In the genomic region with DNA sequence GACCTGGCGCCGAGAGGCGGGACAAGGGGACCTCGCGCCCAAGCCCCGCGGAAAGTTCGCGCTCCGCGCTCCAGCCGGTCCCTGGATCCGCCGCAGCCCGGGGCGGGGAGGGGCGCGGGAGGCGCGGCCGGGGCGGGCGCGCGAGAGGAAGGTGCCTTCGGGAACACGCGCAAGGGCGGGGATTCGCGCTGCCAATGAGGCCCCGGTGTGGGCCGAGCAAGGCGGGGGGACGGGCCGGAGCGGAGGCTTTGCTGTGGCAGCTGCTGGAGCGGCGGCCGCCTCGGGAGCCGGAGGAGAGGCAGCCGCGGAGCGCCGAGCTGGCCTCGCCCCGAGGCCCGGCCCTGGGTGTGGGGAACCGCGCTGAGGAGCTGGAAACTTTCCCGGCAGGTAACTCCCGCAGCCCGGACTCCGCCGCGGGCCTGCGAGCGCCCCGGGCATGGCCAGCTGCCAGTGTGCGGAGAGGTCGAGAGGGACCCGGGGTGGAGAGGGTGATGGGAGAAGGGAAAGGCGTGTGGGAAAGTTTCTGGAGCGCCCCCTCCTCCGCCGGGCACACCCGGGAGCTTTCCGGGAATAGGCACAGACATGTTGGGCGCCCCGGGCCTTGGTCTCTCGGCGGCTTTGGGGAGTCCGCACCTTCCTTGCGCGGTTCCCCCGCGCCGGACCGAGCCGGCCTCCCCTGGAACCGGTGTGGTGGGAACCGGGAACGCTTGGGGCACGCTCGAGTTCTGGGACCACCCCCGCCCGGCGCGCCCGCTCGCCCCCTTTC, we compare ENCODE assay signal across 8 cellular contexts. TPM values are rescaled to one million over a fixed set of nuclear protein-coding genes. Genes with fewer than 3 reads are reported as not detected.
A peak's percentile ranks its signal among the peaks of the same experiment; 100 is the strongest.
DNase-seq lines count a peak whose midpoint lies in the region; ATAC-seq and TF ChIP-seq lines count a peak whose summit lies in the region.

A gene (plus strand): TSS at position 245 of the 766 bp plus-strand sequence. CDS start 97,271 bp downstream, outside the sequence.

- peak within 1 kb of the TSS; percentile 89 for H3K9ac ChIP-seq in adipocyte (ENCODE audit: low read length)

- intact Hi-C loops in Right ventricle myocardium inferior (cut with DNase I) (loop anchor here (1.0 to 5.0 kb wide), 3 partner anchors 62 to 150 kb away; no protein-coding TSS in a partner anchor), upper lobe of right lung (cut with DNase I) (no loop called here)

- TF ChIP-seq CTCF in osteoblast (IDR thresholded peaks at IDR 0.05; ENCODE audit: extremely low read depth, low read depth, low read length) (no peak), upper lobe of right lung (IDR thresholded peaks at IDR 0.05) (no peak)

- H3K4me1 ChIP-seq in SJCRH30, result peaks cover 18% of the 10 kb centered on the region
- peaks cover 17% of the 10 kb centered on the region for H3K4me1 ChIP-seq in adipocyte (ENCODE audit: control insufficient read depth, insufficient read depth, low read length)
- peaks cover 15% of the 10 kb centered on the region for H3K4me1 ChIP-seq in osteoblast (ENCODE audit: insufficient read depth, low read length)
- H3K4me1 ChIP-seq in upper lobe of right lung, result peaks cover 31% of the 10 kb centered on the region

- peaks cover 21% of the 10 kb centered on the region for H4K20me1 ChIP-seq in osteoblast (ENCODE audit: insufficient read depth, low read length)

- peaks cover 44% of the 10 kb centered on the region for H3K79me2 ChIP-seq in osteoblast (ENCODE audit: insufficient read depth, low read length)

- ATAC-seq in Right ventricle myocardium inferior (peak; percentile 98), upper lobe of right lung (peak; percentile 97)

- DNase-seq in GM04504 (ENCODE audit: low read depth), result peak; percentile 87
- DNase-seq in HCEC 1CT, result peak; percentile 95
- DNase-seq in MG63, result peak; percentile 97
- peak; percentile 94 to 95 for DNase-seq in SJCRH30
- DNase-seq in adipocyte (ENCODE audit: low read depth), result peak; percentile 98
- DNase-seq in Right ventricle myocardium inferior (ENCODE audit: missing footprints), result peak; percentile 94
- DNase-seq in osteoblast (ENCODE audit: insufficient read length, low spot score, missing footprints), result peak; percentile 98
- DNase-seq in upper lobe of right lung, result peak; percentile 97

- no peaks in the 10 kb centered on the region for H3K36me3 ChIP-seq in MG63
- H3K36me3 ChIP-seq in SJCRH30, result no peaks in the 10 kb centered on the region
- H3K36me3 ChIP-seq in adipocyte (ENCODE audit: control insufficient read depth, insufficient read depth, low read length, severe bottlenecking), result no peaks in the 10 kb centered on the region
- H3K36me3 ChIP-seq in osteoblast (ENCODE audit: insufficient read depth, low read length), result no peaks in the 10 kb centered on the region
- no peaks in the 10 kb centered on the region for H3K36me3 ChIP-seq in upper lobe of right lung

- H3K27ac ChIP-seq in SJCRH30 (peak within 1 kb of the TSS; percentile 76), osteoblast (ENCODE audit: low read depth, low read length) (peak within 1 kb of the TSS; percentile 74), upper lobe of right lung (peak within 1 kb of the TSS; percentile 89)

- H2AFZ ChIP-seq in osteoblast (ENCODE audit: low read length), result peak within 1 kb of the TSS; percentile 87

- H3K27me3 ChIP-seq in MG63, result no peaks in the 10 kb centered on the region
- no peaks in the 10 kb centered on the region for H3K27me3 ChIP-seq in SJCRH30
- no peaks in the 10 kb centered on the region for H3K27me3 ChIP-seq in adipocyte (replicated peaks; ENCODE audit: control insufficient read depth, insufficient read depth, low read length)
- H3K27me3 ChIP-seq in osteoblast (ENCODE audit: insufficient read depth, low read length), result no peaks in the 10 kb centered on the region
- H3K27me3 ChIP-seq in upper lobe of right lung, result no peaks in the 10 kb centered on the region

- H3K9me3 ChIP-seq in MG63 (no peaks in the 10 kb centered on the region), SJCRH30 (replicated peaks) (no peaks in the 10 kb centered on the region), adipocyte (ENCODE audit: control insufficient read depth, low read length) (no peaks in the 10 kb centered on the region), osteoblast (ENCODE audit: low read depth, low read length) (no peaks in the 10 kb centered on the region), upper lobe of right lung (no peaks in the 10 kb centered on the region)

- H3K4me3 ChIP-seq in MG63 (peak within 1 kb of the TSS; percentile 84), SJCRH30 (peak within 1 kb of the TSS; percentile 81), adipocyte (ENCODE audit: low read length) (peak within 1 kb of the TSS; percentile 94), osteoblast (ENCODE audit: insufficient read depth, low read length) (peak within 1 kb of the TSS; percentile 82), upper lobe of right lung (peak within 1 kb of the TSS; percentile 77)

- H3K4me2 ChIP-seq in osteoblast (ENCODE audit: insufficient read depth, low read length), result peak within 1 kb of the TSS; percentile 95

RNA-seq across cellular contexts. Expression of the gene that starts here (rescaled TPM):
- total RNA-seq in MG63 (2014; rRNA removed; shearing (Covaris generic); ENCODE audit: low replicate concordance), result 8.8 and 13.3 TPM in 2 replicates
- total RNA-seq in SJCRH30 (2014; rRNA removed; shearing (Covaris generic)), result 13.5 and 15.1 TPM in 2 replicates
- total RNA-seq in Right ventricle myocardium inferior (62.4 TPM), osteoblast (33.9 and 34.7 TPM in 2 replicates), upper lobe of right lung (60.4 TPM)

Comparison
In these comparisons a context has a peak if more than half of its experiments do, and no peak if none do; other contexts are left out.
1. Peak in every context shown above with its lines: DNase-seq, ATAC-seq, H3K4me3 ChIP-seq and H3K27ac ChIP-seq.